Comparison of ENCODE assay signal across 8 cellular contexts in the genomic region with DNA sequence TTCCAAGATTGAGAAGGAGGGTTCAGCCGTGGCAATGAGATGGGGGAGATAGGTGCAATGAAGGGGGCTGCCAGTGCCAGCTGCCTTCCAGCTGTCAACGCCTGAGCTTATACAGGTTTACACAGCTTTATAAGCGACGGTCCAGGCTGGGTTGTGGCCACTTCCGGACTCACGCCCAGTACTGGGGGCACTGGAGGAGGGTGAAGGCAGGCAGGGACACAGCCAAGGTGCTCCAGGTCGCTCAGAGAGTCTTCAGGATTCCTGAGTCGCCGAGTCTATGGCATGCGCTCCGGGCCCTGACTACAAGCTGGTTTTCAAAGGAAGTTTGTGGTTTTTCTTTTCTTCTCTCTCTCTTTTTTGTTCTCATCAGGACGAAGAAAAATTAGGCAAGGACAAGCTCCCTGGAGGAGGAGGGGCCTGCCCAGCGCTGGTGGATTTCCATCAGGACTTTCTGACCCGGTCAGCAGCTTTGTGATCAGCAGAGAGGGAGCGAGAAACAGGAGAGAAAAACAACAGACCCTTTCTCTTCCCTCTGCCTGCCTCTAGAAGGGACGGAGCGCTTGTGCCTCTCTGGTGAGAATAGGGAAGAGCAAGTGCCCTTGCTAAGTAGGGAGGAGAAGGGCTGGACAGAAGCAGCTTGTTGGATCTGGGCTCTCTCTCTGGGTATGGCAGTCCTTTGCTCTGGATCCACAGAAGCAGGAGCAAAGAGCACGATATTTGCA. TPM values are rescaled to one million over a fixed set of nuclear protein-coding genes. Genes with fewer than 3 reads are reported as not detected.
DNase-seq lines count a peak whose midpoint lies in the region; ATAC-seq, FAIRE-seq and TF ChIP-seq lines count a peak whose summit lies in the region.

A gene with protein sequence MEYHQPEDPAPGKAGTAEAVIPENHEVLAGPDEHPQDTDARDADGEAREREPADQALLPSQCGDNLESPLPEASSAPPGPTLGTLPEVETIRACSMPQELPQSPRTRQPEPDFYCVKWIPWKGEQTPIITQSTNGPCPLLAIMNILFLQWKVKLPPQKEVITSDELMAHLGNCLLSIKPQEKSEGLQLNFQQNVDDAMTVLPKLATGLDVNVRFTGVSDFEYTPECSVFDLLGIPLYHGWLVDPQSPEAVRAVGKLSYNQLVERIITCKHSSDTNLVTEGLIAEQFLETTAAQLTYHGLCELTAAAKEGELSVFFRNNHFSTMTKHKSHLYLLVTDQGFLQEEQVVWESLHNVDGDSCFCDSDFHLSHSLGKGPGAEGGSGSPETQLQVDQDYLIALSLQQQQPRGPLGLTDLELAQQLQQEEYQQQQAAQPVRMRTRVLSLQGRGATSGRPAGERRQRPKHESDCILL (minus strand): TSS at position 572 of the 722 bp plus-strand sequence. CDS start 4,285 bp downstream, outside the sequence.

- peaks cover 0 to 15% (median 0%) of the 10 kb centered on the region in 3 donors for H3K36me3 Mint-ChIP-seq in CD8-positive, alpha-beta memory T cell

- H3K4me1 Mint-ChIP-seq in CD8-positive, alpha-beta memory T cell: peaks cover 62 to 90% (median 85%) of the 10 kb centered on the region in 3 donors

- WGBS in small intestine, 3 donors: 1 to 5% (median 3%) methylated on average over 17 to 18 of the region's 18 CpGs

- peak within 1 kb of the TSS; percentile 82 to 98 (median 93) for H3K4me3 Mint-ChIP-seq in CD8-positive, alpha-beta memory T cell

- H3K4me1 ChIP-seq in CD8-positive, alpha-beta memory T cell (ENCODE audit: insufficient read depth, low read length): peaks cover 78% of the 10 kb centered on the region
- peaks cover 10% of the 10 kb centered on the region for H3K4me1 ChIP-seq in colonic mucosa
- peaks cover 18 to 26% of the 10 kb centered on the region in 2 donors for H3K4me1 ChIP-seq in kidney (ENCODE audit: control insufficient read depth in 1 of 2, insufficient read depth in 1 of 2, low read depth in 1 of 2, low read length in 2 of 2)
- H3K4me1 ChIP-seq in small intestine (ENCODE audit: control insufficient read depth in 2 of 2, insufficient read depth in 1 of 2, low read depth in 1 of 2, low read length in 1 of 2): peaks cover 6 to 17% of the 10 kb centered on the region in 2 donors

- POLR2A ChIA-PET in CD8-positive, alpha-beta memory T cell (lab: Charles Lee): interaction anchor here (0.7 to 0.8 kb wide), 2 partner anchors 41 to 377 kb away, joined by 3 read pairs; a partner anchor contains a TSS

- H3K27me3 Mint-ChIP-seq in CD8-positive, alpha-beta memory T cell: no peaks in the 10 kb centered on the region

- peak within 1 kb of the TSS; percentile 89 for H3K27ac ChIP-seq in CD8-positive, alpha-beta memory T cell (ENCODE audit: low read depth, low read length)
- H3K27ac ChIP-seq in colonic mucosa: peak within 1 kb of the TSS; percentile 91
- H3K27ac ChIP-seq in kidney (ENCODE audit: low read depth in 2 of 2, low read length in 2 of 2): peak within 1 kb of the TSS; percentile 85 to 95
- peak within 1 kb of the TSS; percentile 86 to 90 for H3K27ac ChIP-seq in small intestine (ENCODE audit: low read depth in 1 of 2, low read length in 1 of 2)

- intact Hi-C loops in T-helper 2 cell treated with Interferon-gamma antibody and Interleukin-4, amounts not matched to agents 100 ng/mL and 5 ng/mL, for 36 hours (cut with micrococcal nuclease): loop anchor here (5.0 to 10.0 kb wide), 2 partner anchors 151 to 442 kb away; a partner anchor contains a TSS
- intact Hi-C loops in colonic mucosa (cut with DNase I) (loop anchor here (5.0 kb wide), 1 partner anchor 51 kb away; a partner anchor contains a TSS), kidney (cut with DNase I) (no loop called here)

- peak; percentile 40 for ATAC-seq in GM21737 (IDR thresholded peaks at IDR 0.05; ENCODE audit: unreplicated experiment)

- peak; percentile 34 for TF ChIP-seq CTCF in colonic mucosa (IDR thresholded peaks at IDR 0.05)
- peak; percentile 57 for TF ChIP-seq CTCF in kidney (IDR thresholded peaks at IDR 0.05; ENCODE audit: borderline replicate concordance, extremely low read depth, insufficient read depth)

- H3K9me3 ChIP-seq in CD8-positive, alpha-beta memory T cell (ENCODE audit: low read length): no peaks in the 10 kb centered on the region
- H3K9me3 ChIP-seq in colonic mucosa (no peaks in the 10 kb centered on the region), kidney (ENCODE audit: control insufficient read depth in 1 of 2, low read length in 2 of 2) (no peaks in the 10 kb centered on the region), small intestine (ENCODE audit: control insufficient read depth, low read depth) (no peaks in the 10 kb centered on the region)

- peak within 1 kb of the TSS; percentile 77 for H3K4me3 ChIP-seq in CD8-positive, alpha-beta memory T cell (ENCODE audit: low read length)
- H3K4me3 ChIP-seq in colonic mucosa: peak within 1 kb of the TSS; percentile 56
- peak within 1 kb of the TSS; percentile 95 to 97 for H3K4me3 ChIP-seq in kidney (ENCODE audit: low read length in 2 of 2)
- peak within 1 kb of the TSS; percentile 21 to 57 for H3K4me3 ChIP-seq in small intestine (ENCODE audit: low read depth in 1 of 2, low read length in 2 of 2)

- H3K9me3 Mint-ChIP-seq in CD8-positive, alpha-beta memory T cell: no peaks in the 10 kb centered on the region

- CTCF ChIA-PET in CD8-positive, alpha-beta memory T cell (lab: Charles Lee): interaction anchor here (0.8 to 3.2 kb wide), 14 partner anchors 11 to 447 kb away, joined by 3 to 26 read pairs (median 4); a partner anchor contains a TSS

- DNase-seq in CD8-positive, alpha-beta memory T cell: peak in 3 of 5 donors; percentile 3 to 53 (median 43)
- DNase-seq in NCI-H2029 (lab: John Stamatoyannopoulos, UW): peak; percentile 73
- peak; percentile 89 for DNase-seq in colonic mucosa
- DNase-seq in kidney: peak; percentile 86
- peak; percentile 86 for DNase-seq in small intestine
- DNase-seq in GM12892 (ENCODE audit: insufficient read length): no peak

- no peaks in the 10 kb centered on the region for H3K27me3 ChIP-seq in CD8-positive, alpha-beta memory T cell (ENCODE audit: insufficient read depth, low read length, poor library complexity, severe bottlenecking)
- H3K27me3 ChIP-seq in colonic mucosa (no peaks in the 10 kb centered on the region), small intestine (ENCODE audit: control insufficient read depth in 2 of 2, insufficient read depth in 2 of 2, low read length in 2 of 2) (no peaks in the 10 kb centered on the region)

- FAIRE-seq in kidney (lab: Jason Lieb, UNC) (no peak), small intestine (lab: Jason Lieb, UNC) (no peak), GM12892 (lab: Jason Lieb, UNC) (no peak)

- H3K27ac Mint-ChIP-seq in CD8-positive, alpha-beta memory T cell: peak within 1 kb of the TSS; percentile 91 to 100 (median 99)

- H3K36me3 ChIP-seq in CD8-positive, alpha-beta memory T cell (ENCODE audit: insufficient read depth, low read length): peaks cover 4% of the 10 kb centered on the region
- H3K36me3 ChIP-seq in colonic mucosa (no peaks in the 10 kb centered on the region), kidney (ENCODE audit: control insufficient read depth in 1 of 2, insufficient read depth in 2 of 2, low read length in 2 of 2) (peaks cover 2 to 10% of the 10 kb centered on the region in 2 donors), small intestine (ENCODE audit: control insufficient read depth in 2 of 2, insufficient read depth in 2 of 2, low read length in 2 of 2) (no peaks in the 10 kb centered on the region)

- peak within 1 kb of the TSS; percentile 82 to 92 for H3K9ac ChIP-seq in colonic mucosa (ENCODE audit: low read depth in 2 of 2, low read length in 2 of 2)
- peak within 1 kb of the TSS; percentile 88 to 95 for H3K9ac ChIP-seq in kidney (ENCODE audit: low read length in 2 of 2)

- TF ChIP-seq POLR2A in GM12892 (IDR thresholded peaks at IDR 0.05; ENCODE audit: low read depth, low read length): no peak

RNA-seq across cellular contexts. Expression of the gene that starts here (rescaled TPM):
- total RNA-seq in CD8-positive, alpha-beta memory T cell: 1 to 10 TPM; 5.7 to 6.3 TPM
- 1.8 TPM for polyA plus RNA-seq in CD8-positive, alpha-beta memory T cell
- 20.9 and 21.4 TPM in 2 replicates for total RNA-seq in T-helper 2 cell treated with Interferon-gamma antibody and Interleukin-4, amounts not matched to agents 100 ng/mL and 5 ng/mL, for 36 hours
- total RNA-seq in colonic mucosa: 10 to 100 TPM; 40.4 to 43.1 TPM
- total RNA-seq in kidney: 33.5 TPM
- polyA plus RNA-seq in kidney (ENCODE audit: insufficient read depth, low read depth, low replicate concordance): 35.1 TPM
- 10 to 100 TPM in 2 of 3 donors, 1 to 10 TPM in 1; 9.5 to 17.2 (median 16.3) TPM for polyA plus RNA-seq in small intestine
- polyA plus RNA-seq in GM12892 (2012; ENCODE audit: missing spikeins): 2.7 TPM

Comparison
In these comparisons a context has a peak if more than half of its experiments do, and no peak if none do; other contexts are left out.
1. H3K4me3 ChIP-seq: peak in every context shown above with its lines; median percentile 96 in kidney; 77 in CD8-positive, alpha-beta memory T cell; 56 in colonic mucosa; 39 in small intestine.